Comparison of ENCODE assay signal across 8 cellular contexts in genomic region chr2:241443486-241444223, GRCh38.
DNase-seq lines count a peak whose midpoint lies in the region; ATAC-seq and TF ChIP-seq lines count a peak whose summit lies in the region.

No MANE protein-coding gene starts in this region.

- H3K9me3 ChIP-seq in CD4-positive, alpha-beta memory T cell (ENCODE audit: control insufficient read depth in 1 of 2, low read length in 2 of 2) = no peaks in the 10 kb centered on the region
- no peaks in the 10 kb centered on the region for H3K9me3 ChIP-seq in gastroesophageal sphincter

- peaks cover 42% of the 10 kb centered on the region for H3K27me3 ChIP-seq in CD4-positive, alpha-beta memory T cell (ENCODE audit: insufficient read depth, low read length)
- no peaks in the 10 kb centered on the region for H3K27me3 ChIP-seq in gastroesophageal sphincter

- peak overlapping the region; percentile 2 to 77 (median 44) for H3K4me3 Mint-ChIP-seq in CD4-positive, alpha-beta memory T cell
- H3K4me3 Mint-ChIP-seq in HFFc6 (no peak overlapping the region), natural killer cell (peak overlapping the region; percentile 72)

- peaks cover 5 to 10% of the 10 kb centered on the region in 2 donors for H3K36me3 Mint-ChIP-seq in CD4-positive, alpha-beta memory T cell
- H3K36me3 Mint-ChIP-seq in HFFc6 (ENCODE audit: low read depth) = peaks cover 12% of the 10 kb centered on the region
- H3K36me3 Mint-ChIP-seq in natural killer cell = no peaks in the 10 kb centered on the region

- peaks cover 8 to 28% (median 20%) of the 10 kb centered on the region in 4 donors for H3K4me1 Mint-ChIP-seq in CD4-positive, alpha-beta memory T cell
- H3K4me1 Mint-ChIP-seq in HFFc6 (ENCODE audit: low read depth) = peaks cover 12% of the 10 kb centered on the region; the same call in 1 of the 2 replicates
- H3K4me1 Mint-ChIP-seq in natural killer cell = peaks cover 19 to 21% of the 10 kb centered on the region in 2 donors

- intact Hi-C loops in CD4-positive, alpha-beta memory T cell (cut with micrococcal nuclease) = loop anchor here (2.0 kb wide), 1 partner anchor 65 kb away; the partner anchor contains the start of gene STK25
- intact Hi-C loops in natural killer cell (cut with micrococcal nuclease) = loop anchor here (5.0 kb wide), 2 partner anchors 126 to 876 kb away; partner anchors contain the start of genes HDLBP, RNPEPL1 and SEPTIN2

- TF ChIP-seq CTCF in HFFc6 (IDR thresholded peaks at IDR 0.05) (no peak), natural killer cell (IDR thresholded peaks at IDR 0.05) (no peak), gastroesophageal sphincter (IDR thresholded peaks at IDR 0.05) (no peak)

- no peak overlapping the region for H3K4me3 ChIP-seq in CD4-positive, alpha-beta memory T cell (ENCODE audit: low read length in 2 of 2)
- H3K4me3 ChIP-seq in gastroesophageal sphincter = no peak overlapping the region

- WGBS in gastroesophageal sphincter (ENCODE audit: low coverage in 1 of 2), 2 donors = 74 to 77% methylated on average over 3 to 4 of the region's 6 CpGs

- no peaks in the 10 kb centered on the region for H3K36me3 ChIP-seq in CD4-positive, alpha-beta memory T cell (ENCODE audit: insufficient read depth, low read length)
- H3K36me3 ChIP-seq in gastroesophageal sphincter = peaks cover 0 to 94% of the 10 kb centered on the region in 2 donors

- ATAC-seq in natural killer cell (peak; percentile 92 to 94 (median 92)), GM18519 (IDR thresholded peaks at IDR 0.05; ENCODE audit: low FRiP score, unreplicated experiment) (no peak), gastroesophageal sphincter (no peak), HG03159 (IDR thresholded peaks at IDR 0.05; ENCODE audit: unreplicated experiment) (no peak)

- DNase-seq in CD4-positive, alpha-beta memory T cell = peak; percentile 90 to 96 (median 94)
- DNase-seq in HFFc6 = peak; percentile 10
- peak; percentile 85 for DNase-seq in SIG-M5 treated with dmso at 0.1 percent for 504 hours (lab: John Stamatoyannopoulos, UW; ENCODE audit: unreplicated experiment)
- DNase-seq in activated T-helper 9 cell treated with anti-CD3 and anti-CD28 coated beads, Interleukin-2, amount 50 U/mL, for 16 hours (ENCODE audit: low read depth) = peak; percentile 82
- DNase-seq in natural killer cell = peak; percentile 80

- H3K27me3 Mint-ChIP-seq in CD4-positive, alpha-beta memory T cell = peaks cover 20 to 39% of the 10 kb centered on the region in 2 donors
- H3K27me3 Mint-ChIP-seq in HFFc6 (ENCODE audit: insufficient read depth) = no peaks in the 10 kb centered on the region
- peaks cover 12 to 14% of the 10 kb centered on the region in 2 donors for H3K27me3 Mint-ChIP-seq in natural killer cell (ENCODE audit: low read depth in 2 of 2)

- CTCF ChIA-PET in CD4-positive, alpha-beta memory T cell (lab: Charles Lee; ENCODE audit: partially characterized antibody) = interaction anchor here (0.6 kb wide), 1 partner anchor 364 kb away, joined by 3 read pairs; no protein-coding TSS in a partner anchor

- peaks cover 24% of the 10 kb centered on the region for H3K4me1 ChIP-seq in CD4-positive, alpha-beta memory T cell (ENCODE audit: insufficient read depth, low read length)
- H3K4me1 ChIP-seq in gastroesophageal sphincter = no peaks in the 10 kb centered on the region

- no peak for TF ChIP-seq EP300 in gastroesophageal sphincter (IDR thresholded peaks at IDR 0.05)

- H3K27ac ChIP-seq in CD4-positive, alpha-beta memory T cell (ENCODE audit: low read depth, low read length) = no peak overlapping the region
- H3K27ac ChIP-seq in gastroesophageal sphincter = no peak overlapping the region

- peaks cover 0 to 2% (median 0%) of the 10 kb centered on the region in 8 donors for H3K9me3 Mint-ChIP-seq in CD4-positive, alpha-beta memory T cell
- no peaks in the 10 kb centered on the region for H3K9me3 Mint-ChIP-seq in HFFc6
- H3K9me3 Mint-ChIP-seq in natural killer cell = no peaks in the 10 kb centered on the region

- H3K27ac Mint-ChIP-seq in CD4-positive, alpha-beta memory T cell = peak overlapping the region in 6 of 7 donors; percentile 2 to 90 (median 71)
- H3K27ac Mint-ChIP-seq in HFFc6 (no peak overlapping the region), natural killer cell (peak overlapping the region; percentile 78 to 86)

- POLR2A ChIA-PET in CD4-positive, alpha-beta memory T cell (lab: Charles Lee; ENCODE audit: partially characterized antibody) = interaction anchor here (0.6 to 2.5 kb wide), 5 partner anchors 8 to 1164 kb away, joined by 3 to 7 read pairs (median 3); partner anchors contain the start of genes HDLBP, SEPTIN2 and STK25

- no peak for TF ChIP-seq POLR2A in gastroesophageal sphincter (IDR thresholded peaks at IDR 0.05)

Comparison
In these comparisons a context has a peak if more than half of its experiments do, and no peak if none do; other contexts are left out.
1. DNase-seq: peak in every context shown above with its lines; median percentile 94 in CD4-positive, alpha-beta memory T cell; 85 in SIG-M5 treated with dmso at 0.1 percent for 504 hours; 82 in activated T-helper 9 cell treated with anti-CD3 and anti-CD28 coated beads, Interleukin-2, amount 50 U/mL, for 16 hours; 80 in natural killer cell; 10 in HFFc6.
2. ATAC-seq: peak in natural killer cell (3 of 3); none in GM18519 (single experiment), gastroesophageal sphincter (single experiment) and HG03159 (single experiment).